Comparison of ENCODE assay signal across 16 cellular contexts in genomic region chr22:31045900-31046587, GRCh38. TPM values are rescaled to one million over a fixed set of nuclear protein-coding genes. Genes with fewer than 3 reads are reported as not detected.
DNase-seq lines count a peak whose midpoint lies in the region; ATAC-seq and TF ChIP-seq lines count a peak whose summit lies in the region.
"Had no signal": no experiment of that assay in that cellular context is flagged by ENCODE, and none has a peak within 500 bp of the region (broad histone marks: within the 10 kb centered on the region; RNA-seq: fewer than 3 reads in every experiment).

No MANE protein-coding gene starts in this region.

- no peak for TF ChIP-seq RAD21 in liver (IDR thresholded peaks at IDR 0.05)

- no peaks in the 10 kb centered on the region for H3K4me1 ChIP-seq in liver (ENCODE audit: control insufficient read depth in 4 of 4, insufficient read depth in 4 of 4, low read length in 3 of 4)
- no peaks in the 10 kb centered on the region for H3K4me1 ChIP-seq in psoas muscle
- H3K4me1 ChIP-seq in uterus, result peaks cover 12 to 14% of the 10 kb centered on the region in 2 donors

- no peak overlapping the region for H3K4me3 ChIP-seq in liver (ENCODE audit: low read depth in 1 of 3, low read length in 3 of 3)
- no peak overlapping the region for H3K4me3 ChIP-seq in psoas muscle
- no peak overlapping the region for H3K4me3 ChIP-seq in uterus

- TF ChIP-seq POLR2A in uterus (IDR thresholded peaks at IDR 0.05), result no peak

- DNase-seq in NCI-H345 (lab: John Stamatoyannopoulos, UW), result peak; percentile 2
- no peak for DNase-seq in NCI-H345 treated with DMSO at 0.1 percent for 48 hours (lab: John Stamatoyannopoulos, UW; ENCODE audit: unreplicated experiment)
- no peak for DNase-seq in psoas muscle
- no peak for DNase-seq in uterus
- no peak for DNase-seq in AG08396 (ENCODE audit: low spot score)
- DNase-seq in activated naive CD4-positive, alpha-beta T cell (lab: John Stamatoyannopoulos, UW), result no peak
- DNase-seq: 8988T; activated naive CD4-positive, alpha-beta T cell treated with anti-CD3 and anti-CD28 coated beads, Interleukin-2, amount 10 ng/mL, durations not matched to agents 7 days and 5 days; NCI-H1436 treated with DMSO at 0.1 percent for 48 hours; NCI-H82; posterior cingulate gyrus; stimulated activated CD4-positive, alpha-beta T cell treated with anti-CD3 and anti-CD28 coated beads, Interleukin-4, amount 100 ng/mL, for 4 hours; stimulated activated naive CD4-positive, alpha-beta T cell treated with Interleukin-2 at 50 U/mL for 16 hours had no signal

- no peak overlapping the region for H3K9ac ChIP-seq in liver (ENCODE audit: low read depth in 1 of 2, low read length in 2 of 2)

- ATAC-seq in psoas muscle (no peak), GM19395 (IDR thresholded peaks at IDR 0.05; ENCODE audit: unreplicated experiment) (no peak)

- intact Hi-C loops in psoas muscle (cut with DNase I), result loop anchor here in 1 of 2 donors (2.0 kb wide), 1 partner anchor 37 kb away; no protein-coding TSS in a partner anchor
- intact Hi-C loops in uterus (cut with DNase I; ENCODE audit: low total_unique reads), result no loop called here

- H3K27ac ChIP-seq in liver (ENCODE audit: low read depth in 1 of 2, low read length in 2 of 2), result peak overlapping the region; percentile 57 to 69
- peak overlapping the region; percentile 65 for H3K27ac ChIP-seq in psoas muscle
- peak overlapping the region; percentile 90 to 97 for H3K27ac ChIP-seq in uterus
- H3K27ac ChIP-seq: epithelial cell of prostate had no signal

- WGBS in liver, result 75% methylated on average over 5 of the region's 5 CpGs
- 64 to 68% (median 66%) methylated on average over 5 of the region's 5 CpGs for WGBS in psoas muscle, 3 donors

- H3K27me3 ChIP-seq in liver (ENCODE audit: control insufficient read depth in 4 of 4, insufficient read depth in 4 of 4, low read length in 3 of 4) (no peaks in the 10 kb centered on the region), psoas muscle (ENCODE audit: insufficient read depth in 3 of 3, low read length in 2 of 3) (no peaks in the 10 kb centered on the region), uterus (no peaks in the 10 kb centered on the region)

- no peaks in the 10 kb centered on the region for H3K9me3 ChIP-seq in liver (ENCODE audit: control insufficient read depth in 4 of 4, low read length in 3 of 4)
- H3K9me3 ChIP-seq in psoas muscle, result no peaks in the 10 kb centered on the region
- no peaks in the 10 kb centered on the region for H3K9me3 ChIP-seq in uterus

- no peaks in the 10 kb centered on the region for H3K36me3 ChIP-seq in liver (ENCODE audit: control insufficient read depth in 4 of 4, insufficient read depth in 3 of 4, low read depth in 1 of 4, low read length in 3 of 4)
- no peaks in the 10 kb centered on the region for H3K36me3 ChIP-seq in psoas muscle (ENCODE audit: insufficient read depth in 1 of 2, low read depth in 1 of 2)
- no peaks in the 10 kb centered on the region for H3K36me3 ChIP-seq in uterus

- TF ChIP-seq CTCF in liver (IDR thresholded peaks at IDR 0.05; ENCODE audit: low read depth, low read length, missing input control) (no peak), psoas muscle (IDR thresholded peaks at IDR 0.05) (no peak), uterus (IDR thresholded peaks at IDR 0.05) (no peak)

TF ChIP-seq in liver, 16 proteins besides CTCF, POLR2A, EP300 and RAD21:
- no peak for TF ChIP-seq ATF3 (IDR thresholded peaks at IDR 0.05)

RNA-seq across cellular contexts. Expression of gene SMTN, which starts 35.1 kb away (rescaled TPM):
- total RNA-seq in liver, result 10 to 100 TPM; 11.2 to 47.3 TPM
- 10 to 100 TPM; 10.1 to 16.4 TPM for polyA plus RNA-seq in liver
- total RNA-seq in psoas muscle, result 10 to 100 TPM; 33.6 to 79.3 (median 66.5) TPM
- polyA plus RNA-seq in psoas muscle, result 10 to 100 TPM; 23.0 to 43.4 (median 36.5) TPM
- total RNA-seq in uterus, result 100 to 1,000 TPM; 182 to 647 (median 274) TPM
